In the genomic region with DNA sequence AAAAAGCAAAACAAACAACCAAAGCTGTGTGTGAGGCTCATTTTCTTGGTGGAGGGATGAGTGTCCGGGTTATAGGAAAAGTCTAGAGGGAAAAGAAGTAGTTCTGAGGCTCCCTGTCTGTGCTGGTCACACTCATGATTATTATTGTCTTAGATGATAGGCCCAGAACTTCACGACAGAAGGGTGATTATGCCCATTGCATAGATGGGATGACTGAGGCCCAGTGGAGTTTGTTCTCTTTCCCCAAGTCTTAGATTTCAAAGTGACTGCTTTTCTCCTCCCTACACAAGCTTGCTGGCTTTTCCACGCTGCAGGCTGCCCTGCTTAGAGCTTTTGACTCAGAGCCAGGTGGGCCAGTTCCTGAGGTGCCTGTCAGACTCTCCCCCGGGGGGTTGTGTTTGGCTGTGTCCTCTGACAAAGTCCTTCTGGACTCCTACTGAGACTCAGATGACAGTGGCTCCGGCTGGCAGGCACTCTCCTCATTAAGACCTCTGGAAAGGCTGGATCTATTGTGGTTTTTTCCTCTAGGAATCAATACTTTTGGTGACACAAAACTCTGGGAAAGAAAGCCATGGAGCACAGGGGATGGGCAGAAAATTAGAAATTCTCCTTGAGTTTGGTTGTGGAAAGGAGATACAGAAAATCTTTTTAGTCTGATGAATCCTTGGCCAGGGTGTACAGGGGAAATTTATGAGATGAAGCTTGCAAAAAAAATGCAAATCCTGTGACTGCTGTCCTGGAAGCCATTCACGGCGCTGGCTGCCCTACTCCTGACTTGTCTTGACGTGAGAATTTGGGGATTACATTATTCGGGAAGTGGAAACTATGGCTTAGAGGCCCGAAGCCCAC, we compare ENCODE assay signal across 28 cellular contexts.
DNase-seq lines count a peak whose midpoint lies in the region; TF ChIP-seq lines count a peak whose summit lies in the region.
"Had no signal": no experiment of that assay in that cellular context is flagged by ENCODE, and none has a peak within 500 bp of the region (broad histone marks: within the 10 kb centered on the region; RNA-seq: fewer than 3 reads in every experiment).

No MANE protein-coding gene starts in this region.

- no peaks in the 10 kb centered on the region for H3K36me3 ChIP-seq in breast epithelium
- H3K36me3 ChIP-seq: esophagus muscularis mucosa, ovary had no signal

- H3K27ac Mint-ChIP-seq in neural crest cell (ENCODE audit: unreplicated experiment): peak overlapping the region; percentile 50
- H3K27ac Mint-ChIP-seq: activated B cell treated with CpG ODN at 0.5 μM for 24 hours; activated CD4-positive, alpha-beta T cell treated with anti-CD3 and anti-CD28 coated beads, Interleukin-2, amount 10 ng/mL, durations not matched to agents 7 days and 5 days; activated naive CD8-positive, alpha-beta T cell treated with anti-CD3 and anti-CD28 coated beads for 36 hours; CD4-positive, alpha-beta T cell; nephron; stimulated activated naive B cell treated with anti-CD40 and anti-IgM and Interleukin-4, amounts not matched to agents 10 μg/mL and 1 μg/mL and 100 μg/mL, for 72 hours; T-cell; type B pancreatic cell had no signal

- H3K9me3 ChIP-seq in breast epithelium: peaks cover 0 to 5% of the 10 kb centered on the region in 2 donors
- H3K9me3 ChIP-seq: ovary had no signal

- H3K4me3 ChIP-seq in breast epithelium: no peak overlapping the region
- H3K4me3 ChIP-seq: esophagus muscularis mucosa, ovary had no signal

- no peaks in the 10 kb centered on the region for H3K4me1 ChIP-seq in breast epithelium
- H3K4me1 ChIP-seq: esophagus muscularis mucosa had no signal

- no peak for TF ChIP-seq POLR2A in breast epithelium (IDR thresholded peaks at IDR 0.05)

- intact Hi-C loops in breast epithelium (cut with DNase I; ENCODE audit: low total_unique reads): no loop called here

- H3K4me3 Mint-ChIP-seq in neural crest cell: no peak overlapping the region
- H3K4me3 Mint-ChIP-seq: activated B cell treated with CpG ODN at 0.5 μM for 24 hours; activated CD4-positive, alpha-beta T cell treated with anti-CD3 and anti-CD28 coated beads, Interleukin-2, amount 10 ng/mL, durations not matched to agents 7 days and 5 days; activated naive CD8-positive, alpha-beta T cell treated with anti-CD3 and anti-CD28 coated beads for 36 hours; CD4-positive, alpha-beta T cell; H9; nephron; stimulated activated naive B cell treated with anti-CD40 and anti-IgM and Interleukin-4, amounts not matched to agents 10 μg/mL and 1 μg/mL and 100 μg/mL, for 72 hours; T-cell; type B pancreatic cell had no signal

- no peaks in the 10 kb centered on the region for H3K27me3 ChIP-seq in breast epithelium
- H3K27me3 ChIP-seq: esophagus muscularis mucosa, ovary had no signal

- H3K9me3 Mint-ChIP-seq in neural crest cell: no peaks in the 10 kb centered on the region
- H3K9me3 Mint-ChIP-seq: activated CD4-positive, alpha-beta T cell treated with anti-CD3 and anti-CD28 coated beads, Interleukin-2, amount 10 ng/mL, durations not matched to agents 7 days and 5 days; CD4-positive, alpha-beta T cell had no signal

- H3K27me3 Mint-ChIP-seq in neural crest cell (ENCODE audit: low read depth): no peaks in the 10 kb centered on the region
- H3K27me3 Mint-ChIP-seq: activated CD4-positive, alpha-beta T cell treated with anti-CD3 and anti-CD28 coated beads, Interleukin-2, amount 10 ng/mL, durations not matched to agents 7 days and 5 days; activated naive CD8-positive, alpha-beta T cell treated with anti-CD3 and anti-CD28 coated beads for 36 hours had no signal

- H3K4me1 Mint-ChIP-seq in neural crest cell: peaks cover 15% of the 10 kb centered on the region
- H3K4me1 Mint-ChIP-seq: activated B cell treated with CpG ODN at 0.5 μM for 24 hours; activated CD4-positive, alpha-beta T cell treated with anti-CD3 and anti-CD28 coated beads, Interleukin-2, amount 10 ng/mL, durations not matched to agents 7 days and 5 days; activated naive CD8-positive, alpha-beta T cell treated with anti-CD3 and anti-CD28 coated beads for 36 hours; nephron; stimulated activated naive B cell treated with anti-CD40 and anti-IgM and Interleukin-4, amounts not matched to agents 10 μg/mL and 1 μg/mL and 100 μg/mL, for 72 hours; T-cell had no signal

- DNase-seq in NCI-H526 (lab: John Stamatoyannopoulos, UW): peak; percentile 0 to 16
- no peak for DNase-seq in NCI-H526 treated with DMSO at 0.1 percent for 48 hours (lab: John Stamatoyannopoulos, UW)
- peak; percentile 96 for DNase-seq in COR-L47 (lab: John Stamatoyannopoulos, UW)
- peak; percentile 45 for DNase-seq in astrocyte of the hippocampus (ENCODE audit: low read depth, low spot score)
- DNase-seq in neural crest cell (ENCODE audit: low read depth, low spot score): no peak
- no peak for DNase-seq in T-helper 1 cell
- DNase-seq in GM20000 (ENCODE audit: low spot score): no peak
- no peak for DNase-seq in breast epithelium (ENCODE audit: low spot score in 2 of 2)
- DNase-seq: activated B cell treated with CpG ODN at 0.5 μM for 24 hours; activated CD4-positive, alpha-beta T cell treated with anti-CD3 and anti-CD28 coated beads, Interleukin-2, amount 10 ng/mL, durations not matched to agents 7 days and 5 days; activated gamma-delta T cell; activated naive CD8-positive, alpha-beta T cell treated with anti-CD3 and anti-CD28 coated beads for 36 hours; CD4-positive, alpha-beta T cell; central memory CD4-positive, alpha-beta T cell; foreskin fibroblast; H9; MM.1S; NCI-H1105 treated with DMSO at 0.1 percent for 48 hours; NCI-H2081 treated with DMSO at 0.1 percent for 48 hours; NCI-H226; ovary; small intestine; stimulated activated naive B cell treated with anti-CD40 and anti-IgM and Interleukin-4, amounts not matched to agents 10 μg/mL and 1 μg/mL and 100 μg/mL, for 72 hours; T-cell had no signal

- no peaks in the 10 kb centered on the region for H3K36me3 Mint-ChIP-seq in neural crest cell (ENCODE audit: low read depth)
- H3K36me3 Mint-ChIP-seq: activated naive CD8-positive, alpha-beta T cell treated with anti-CD3 and anti-CD28 coated beads for 36 hours; stimulated activated naive B cell treated with anti-CD40 and anti-IgM and Interleukin-4, amounts not matched to agents 10 μg/mL and 1 μg/mL and 100 μg/mL, for 72 hours; T-cell; type B pancreatic cell had no signal

- H3K27ac ChIP-seq in breast epithelium: no peak overlapping the region
- H3K27ac ChIP-seq: esophagus muscularis mucosa, HL-60, ovary had no signal

- TF ChIP-seq CTCF in neural crest cell (conservative IDR thresholded peaks at IDR 0.05) (no peak), GM20000 (IDR thresholded peaks at IDR 0.05; ENCODE audit: extremely low read depth, missing control alignments) (no peak), breast epithelium (IDR thresholded peaks at IDR 0.05) (no peak)

Comparison
In these comparisons a context has a peak if more than half of its experiments do, and no peak if none do; other contexts are left out.
1. DNase-seq: peak in NCI-H526 (2 of 2), COR-L47 (single experiment) and astrocyte of the hippocampus (single experiment); none in NCI-H526 treated with DMSO at 0.1 percent for 48 hours (single experiment), neural crest cell (single experiment), T-helper 1 cell (0 of 5), GM20000 (single experiment) and breast epithelium (0 of 2).